Comparison of ENCODE assay signal across 16 cellular contexts in the genomic region with DNA sequence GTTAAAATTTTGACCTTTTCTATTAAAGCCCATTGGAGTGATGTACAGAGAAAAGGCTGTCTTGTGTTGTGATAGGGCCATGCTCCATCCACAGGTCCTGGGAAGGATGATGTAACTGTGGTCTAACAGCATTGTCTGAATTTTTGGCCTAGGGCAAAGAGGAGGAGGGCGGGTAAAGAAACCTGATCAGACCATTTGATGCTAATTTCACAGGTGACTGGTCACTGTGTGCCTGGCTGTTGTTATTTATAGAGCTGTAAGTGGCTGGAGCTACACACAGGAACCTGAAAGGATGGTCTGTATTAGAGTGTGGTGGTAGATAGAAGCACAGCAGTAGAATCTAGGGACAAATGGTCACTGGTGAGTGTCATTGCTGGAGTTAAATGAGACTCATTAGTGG.
DNase-seq lines count a peak whose midpoint lies in the region; ATAC-seq and TF ChIP-seq lines count a peak whose summit lies in the region.
"Had no signal": no experiment of that assay in that cellular context is flagged by ENCODE, and none has a peak within 500 bp of the region (broad histone marks: within the 10 kb centered on the region; RNA-seq: fewer than 3 reads in every experiment).

No MANE protein-coding gene starts in this region.

- ATAC-seq in HG03432 (IDR thresholded peaks at IDR 0.05; ENCODE audit: unreplicated experiment) (no peak), HG02798 (IDR thresholded peaks at IDR 0.05; ENCODE audit: poor library complexity, unreplicated experiment) (no peak)
- ATAC-seq: naive thymus-derived CD8-positive, alpha-beta T cell; stimulated activated naive B cell treated with anti-CD40 and anti-IgM and Interleukin-4, amounts not matched to agents 10 μg/mL and 1 μg/mL and 100 μg/mL, for 72 hours had no signal

- peaks cover 31% of the 10 kb centered on the region for H3K4me1 Mint-ChIP-seq in endodermal cell
- H3K4me1 Mint-ChIP-seq: naive thymus-derived CD8-positive, alpha-beta T cell had no signal

- TF ChIP-seq CTCF in BE2C (IDR thresholded peaks at IDR 0.05; ENCODE audit: low read depth, low read length), result no peak
- TF ChIP-seq CTCF in endodermal cell (conservative IDR thresholded peaks at IDR 0.05), result no peak

- H3K27ac Mint-ChIP-seq in endodermal cell, result no peak overlapping the region
- H3K27ac Mint-ChIP-seq: activated naive CD4-positive, alpha-beta T cell treated with anti-CD3 and anti-CD28 coated beads for 36 hours; naive thymus-derived CD8-positive, alpha-beta T cell; stimulated activated naive B cell treated with anti-CD40 and anti-IgM and Interleukin-4, amounts not matched to agents 10 μg/mL and 1 μg/mL and 100 μg/mL, for 72 hours had no signal

- H3K4me1 ChIP-seq in BE2C (peaks cover 27% of the 10 kb centered on the region), endodermal cell (ENCODE audit: control insufficient read depth, insufficient read depth, low read length) (peaks cover 4% of the 10 kb centered on the region)
- H3K4me1 ChIP-seq: SJSA1 had no signal

- 82 to 100% methylated on average over 1 of the region's 1 CpG for WGBS in endodermal cell (ENCODE audit: insufficient coverage in 1 of 2, insufficient read length in 1 of 2), 2 experiments

- H3K9me3 Mint-ChIP-seq in endodermal cell, result no peaks in the 10 kb centered on the region
- H3K9me3 Mint-ChIP-seq: activated naive CD4-positive, alpha-beta T cell treated with anti-CD3 and anti-CD28 coated beads for 36 hours; naive thymus-derived CD8-positive, alpha-beta T cell; stimulated activated naive B cell treated with anti-CD40 and anti-IgM and Interleukin-4, amounts not matched to agents 10 μg/mL and 1 μg/mL and 100 μg/mL, for 72 hours had no signal

- H3K9me3 ChIP-seq in BE2C (no peaks in the 10 kb centered on the region), endodermal cell (ENCODE audit: control insufficient read depth, low read length) (no peaks in the 10 kb centered on the region)
- H3K9me3 ChIP-seq: MG63, SJSA1 had no signal

- H3K4me3 Mint-ChIP-seq in endodermal cell, result no peak overlapping the region
- H3K4me3 Mint-ChIP-seq: activated naive CD4-positive, alpha-beta T cell treated with anti-CD3 and anti-CD28 coated beads for 36 hours; naive thymus-derived CD8-positive, alpha-beta T cell; stimulated activated naive B cell treated with anti-CD40 and anti-IgM and Interleukin-4, amounts not matched to agents 10 μg/mL and 1 μg/mL and 100 μg/mL, for 72 hours had no signal

- no peaks in the 10 kb centered on the region for H3K36me3 ChIP-seq in BE2C
- H3K36me3 ChIP-seq in endodermal cell (ENCODE audit: control insufficient read depth, insufficient read depth, low read length), result peaks cover under 1% of the 10 kb centered on the region
- H3K36me3 ChIP-seq: MG63, SJSA1 had no signal

- H3K4me3 ChIP-seq in BE2C (ENCODE audit: low read depth, low read length) (peak overlapping the region; percentile 7; the same call in 1 of the 2 replicates), endodermal cell (ENCODE audit: low read length) (no peak overlapping the region)
- H3K4me3 ChIP-seq: hepatocyte, MG63, SJSA1 had no signal

- DNase-seq in BE2C, result peak; percentile 71
- peak; percentile 60 for DNase-seq in NCI-H1092 (lab: John Stamatoyannopoulos, UW)
- peak; percentile 56 for DNase-seq in NCI-H510A treated with DMSO at 0.1 percent for 48 hours (lab: John Stamatoyannopoulos, UW)
- DNase-seq in endodermal cell, result peak; percentile 72
- DNase-seq in NCI-H1694 treated with DMSO at 0.1 percent for 48 hours (lab: John Stamatoyannopoulos, UW), result no peak
- DNase-seq in hepatic stellate cell (ENCODE audit: low spot score), result no peak
- DNase-seq: activated CD4-positive, alpha-beta T cell treated with anti-CD3 and anti-CD28 coated beads, Interleukin-2, amount 50 U/mL, for 48 hours; activated naive CD4-positive, alpha-beta T cell treated with anti-CD3 and anti-CD28 coated beads for 36 hours; dorsolateral prefrontal cortex; MG63; naive thymus-derived CD8-positive, alpha-beta T cell; stimulated activated naive B cell treated with anti-CD40 and anti-IgM and Interleukin-4, amounts not matched to agents 10 μg/mL and 1 μg/mL and 100 μg/mL, for 72 hours had no signal

- no peaks in the 10 kb centered on the region for H3K27me3 Mint-ChIP-seq in endodermal cell (ENCODE audit: insufficient read depth)
- H3K27me3 Mint-ChIP-seq: stimulated activated naive B cell treated with anti-CD40 and anti-IgM and Interleukin-4, amounts not matched to agents 10 μg/mL and 1 μg/mL and 100 μg/mL, for 72 hours had no signal

- H3K36me3 Mint-ChIP-seq in endodermal cell (ENCODE audit: low read depth), result no peaks in the 10 kb centered on the region
- H3K36me3 Mint-ChIP-seq: naive thymus-derived CD8-positive, alpha-beta T cell; stimulated activated naive B cell treated with anti-CD40 and anti-IgM and Interleukin-4, amounts not matched to agents 10 μg/mL and 1 μg/mL and 100 μg/mL, for 72 hours had no signal

- H3K9ac ChIP-seq in endodermal cell (ENCODE audit: extremely low read depth, low read length, poor library complexity, severe bottlenecking), result no peak overlapping the region

- H3K27ac ChIP-seq in endodermal cell (ENCODE audit: low read depth, low read length), result no peak overlapping the region
- H3K27ac ChIP-seq: dorsolateral prefrontal cortex, hepatocyte, SJSA1 had no signal

- H3K27me3 ChIP-seq in BE2C (no peaks in the 10 kb centered on the region), endodermal cell (ENCODE audit: control insufficient read depth, insufficient read depth, low read length, poor library complexity, severe bottlenecking) (no peaks in the 10 kb centered on the region)
- H3K27me3 ChIP-seq: dorsolateral prefrontal cortex, hepatocyte, MG63, SJSA1 had no signal

Comparison
In these comparisons a context has a peak if more than half of its experiments do, and no peak if none do; other contexts are left out.
1. DNase-seq: peak in BE2C (single experiment), NCI-H1092 (single experiment), NCI-H510A treated with DMSO at 0.1 percent for 48 hours (single experiment) and endodermal cell (single experiment); none in NCI-H1694 treated with DMSO at 0.1 percent for 48 hours (single experiment) and hepatic stellate cell (single experiment).